2 cellular contexts compared by ENCODE assay signal in the genomic region with DNA sequence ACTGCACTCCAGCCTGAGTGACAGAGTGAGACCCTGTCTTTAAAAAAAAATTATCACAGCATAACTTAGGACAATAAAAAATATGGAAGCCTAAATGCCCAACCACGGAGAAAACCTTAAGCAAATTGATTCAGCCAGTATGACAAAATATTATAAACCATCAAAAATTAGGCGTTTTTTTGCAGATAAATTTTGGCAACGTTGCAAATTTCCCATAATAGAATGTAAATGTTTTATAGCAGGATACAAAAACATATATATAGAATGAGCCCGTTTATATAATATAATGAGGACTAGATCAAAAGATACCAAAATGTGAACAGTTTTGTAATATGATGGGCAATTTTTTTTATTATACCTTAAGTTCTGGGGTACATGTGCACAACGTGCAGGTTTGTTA.
TF ChIP-seq lines count a peak whose summit lies in the region.

No MANE protein-coding gene starts in this region.

TF ChIP-seq in HepG2, 621 proteins besides CTCF, POLR2A, EP300 and RAD21:
- TF ChIP-seq TAF1 (CRISPR knock-in tag; IDR thresholded peaks at IDR 0.05), result no peak
- TF ChIP-seq MAFK (conservative IDR thresholded peaks at IDR 0.05 in 1 of 2, IDR thresholded peaks at IDR 0.05 in 1 of 2; ENCODE audit: low read length in 2 of 2), result peak; percentile 76 to 88
- TF ChIP-seq MAFF (IDR thresholded peaks at IDR 0.05; ENCODE audit: low read depth, low read length), result peak; percentile 88

TF ChIP-seq in K562, 482 proteins besides CTCF, POLR2A, EP300 and RAD21:
- TF ChIP-seq COPS2 (conservative IDR thresholded peaks at IDR 0.05) (no peak), OTX1 (CRISPR knock-in tag; IDR thresholded peaks at IDR 0.05) (no peak), PHB2 (IDR thresholded peaks at IDR 0.05; ENCODE audit: low read depth) (no peak), SLC30A9 (CRISPR knock-in tag; IDR thresholded peaks at IDR 0.05) (no peak), GTF2A2 (tag; IDR thresholded peaks at IDR 0.05) (no peak), ZNF316 (IDR thresholded peaks at IDR 0.05) (peak; percentile 64; the same call in 1 of the 2 replicates), ZNF197 (CRISPR knock-in tag; IDR thresholded peaks at IDR 0.05; ENCODE audit: low read depth) (no peak), POLR2B (IDR thresholded peaks at IDR 0.05; ENCODE audit: low read depth, partially characterized antibody) (no peak), RFX7 (CRISPR knock-in tag; IDR thresholded peaks at IDR 0.05) (no peak), MAFG (tag; conservative IDR thresholded peaks at IDR 0.05) (0 out of 2 replicates have a peak, but pooled peaks have one; percentile 44), MAFK (IDR thresholded peaks at IDR 0.05; ENCODE audit: low read length) (peak; percentile 27; the same call in 1 of the 2 replicates), MAFF (IDR thresholded peaks at IDR 0.05; ENCODE audit: low read length) (peak; percentile 55; the same call in 1 of the 2 replicates), C11orf30 (IDR thresholded peaks at IDR 0.05; ENCODE audit: low read depth) (peak; percentile 43; the same call in 1 of the 2 replicates), LEF1 (IDR thresholded peaks at IDR 0.05) (no peak), ZNF407 (IDR thresholded peaks at IDR 0.05; ENCODE audit: low read depth) (no peak), PURB (CRISPR knock-in tag; IDR thresholded peaks at IDR 0.05; ENCODE audit: low read depth) (no peak), ZBTB17 (CRISPR knock-in tag; IDR thresholded peaks at IDR 0.05) (no peak), ZNF217 (CRISPR knock-in tag; IDR thresholded peaks at IDR 0.05) (no peak), CSDE1 (IDR thresholded peaks at IDR 0.05) (no peak), E2F6 (IDR thresholded peaks at IDR 0.05; ENCODE audit: borderline replicate concordance in 1 of 2, extremely low read depth in 1 of 2, insufficient read depth in 1 of 2, insufficient read length in 1 of 2, low read depth in 1 of 2, low read length in 1 of 2, poor library complexity in 1 of 2, severe bottlenecking in 1 of 2) (no peak)
- TF ChIP-seq, protein P1, sequence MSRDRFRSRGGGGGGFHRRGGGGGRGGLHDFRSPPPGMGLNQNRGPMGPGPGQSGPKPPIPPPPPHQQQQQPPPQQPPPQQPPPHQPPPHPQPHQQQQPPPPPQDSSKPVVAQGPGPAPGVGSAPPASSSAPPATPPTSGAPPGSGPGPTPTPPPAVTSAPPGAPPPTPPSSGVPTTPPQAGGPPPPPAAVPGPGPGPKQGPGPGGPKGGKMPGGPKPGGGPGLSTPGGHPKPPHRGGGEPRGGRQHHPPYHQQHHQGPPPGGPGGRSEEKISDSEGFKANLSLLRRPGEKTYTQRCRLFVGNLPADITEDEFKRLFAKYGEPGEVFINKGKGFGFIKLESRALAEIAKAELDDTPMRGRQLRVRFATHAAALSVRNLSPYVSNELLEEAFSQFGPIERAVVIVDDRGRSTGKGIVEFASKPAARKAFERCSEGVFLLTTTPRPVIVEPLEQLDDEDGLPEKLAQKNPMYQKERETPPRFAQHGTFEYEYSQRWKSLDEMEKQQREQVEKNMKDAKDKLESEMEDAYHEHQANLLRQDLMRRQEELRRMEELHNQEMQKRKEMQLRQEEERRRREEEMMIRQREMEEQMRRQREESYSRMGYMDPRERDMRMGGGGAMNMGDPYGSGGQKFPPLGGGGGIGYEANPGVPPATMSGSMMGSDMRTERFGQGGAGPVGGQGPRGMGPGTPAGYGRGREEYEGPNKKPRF (IDR thresholded peaks at IDR 0.05; ENCODE audit: low read depth, low read length), result no peak
- TF ChIP-seq, protein P2, sequence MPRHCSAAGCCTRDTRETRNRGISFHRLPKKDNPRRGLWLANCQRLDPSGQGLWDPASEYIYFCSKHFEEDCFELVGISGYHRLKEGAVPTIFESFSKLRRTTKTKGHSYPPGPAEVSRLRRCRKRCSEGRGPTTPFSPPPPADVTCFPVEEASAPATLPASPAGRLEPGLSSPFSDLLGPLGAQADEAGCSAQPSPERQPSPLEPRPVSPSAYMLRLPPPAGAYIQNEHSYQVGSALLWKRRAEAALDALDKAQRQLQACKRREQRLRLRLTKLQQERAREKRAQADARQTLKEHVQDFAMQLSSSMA (CRISPR knock-in tag; IDR thresholded peaks at IDR 0.05), result no peak
- TF ChIP-seq, protein P3, sequence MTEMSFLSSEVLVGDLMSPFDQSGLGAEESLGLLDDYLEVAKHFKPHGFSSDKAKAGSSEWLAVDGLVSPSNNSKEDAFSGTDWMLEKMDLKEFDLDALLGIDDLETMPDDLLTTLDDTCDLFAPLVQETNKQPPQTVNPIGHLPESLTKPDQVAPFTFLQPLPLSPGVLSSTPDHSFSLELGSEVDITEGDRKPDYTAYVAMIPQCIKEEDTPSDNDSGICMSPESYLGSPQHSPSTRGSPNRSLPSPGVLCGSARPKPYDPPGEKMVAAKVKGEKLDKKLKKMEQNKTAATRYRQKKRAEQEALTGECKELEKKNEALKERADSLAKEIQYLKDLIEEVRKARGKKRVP (CRISPR knock-in tag; IDR thresholded peaks at IDR 0.05), result no peak
